9 cellular contexts compared by ENCODE assay signal in genomic region chr5:44774279-44774880, GRCh38. TPM values are rescaled to one million over a fixed set of nuclear protein-coding genes. Genes with fewer than 3 reads are reported as not detected.
DNase-seq lines count a peak whose midpoint lies in the region; ATAC-seq and TF ChIP-seq lines count a peak whose summit lies in the region.
"Had no signal": no experiment of that assay in that cellular context is flagged by ENCODE, and none has a peak within 500 bp of the region (broad histone marks: within the 10 kb centered on the region; RNA-seq: fewer than 3 reads in every experiment).

No MANE protein-coding gene starts in this region.

- no peak overlapping the region for H2AFZ ChIP-seq in fibroblast of lung (ENCODE audit: low read length)

- H3K27me3 Mint-ChIP-seq in CD4-positive, CD25-positive, alpha-beta regulatory T cell, result peaks cover 17% of the 10 kb centered on the region
- H3K27me3 Mint-ChIP-seq in activated T-helper 1 cell treated with anti-CD3 and anti-CD28 coated beads, Interleukin-12 subunit alpha, Interleukin-12 subunit beta, Interleukin-2, Interleukin-4 antibody, amounts not matched to agents 30 ng/mL and 10 ng/mL and 1 ng/mL, durations not matched to agents 14 hours and 24 hours and 36 hours (ENCODE audit: insufficient read depth), result no peaks in the 10 kb centered on the region

- no peak for ATAC-seq in CD4-positive, CD25-positive, alpha-beta regulatory T cell (ENCODE audit: low read depth in 2 of 2)
- peak; percentile 65 for ATAC-seq in GM19043 (IDR thresholded peaks at IDR 0.05; ENCODE audit: low read depth, unreplicated experiment)
- ATAC-seq: mucosa of descending colon had no signal

- in situ Hi-C loops in KBM-7 (cut with MboI; ENCODE audit: low pct_unique_long_range_greater_than_20kb, low sequenced_read_pairs), result no loop called here

- H3K9me3 Mint-ChIP-seq in CD4-positive, CD25-positive, alpha-beta regulatory T cell, result no peaks in the 10 kb centered on the region
- H3K9me3 Mint-ChIP-seq in activated T-helper 1 cell treated with anti-CD3 and anti-CD28 coated beads, Interleukin-12 subunit alpha, Interleukin-12 subunit beta, Interleukin-2, Interleukin-4 antibody, amounts not matched to agents 30 ng/mL and 10 ng/mL and 1 ng/mL, durations not matched to agents 14 hours and 24 hours and 36 hours, result no peaks in the 10 kb centered on the region

- H3K27ac Mint-ChIP-seq in CD4-positive, CD25-positive, alpha-beta regulatory T cell, result no peak overlapping the region
- no peak overlapping the region for H3K27ac Mint-ChIP-seq in activated T-helper 1 cell treated with anti-CD3 and anti-CD28 coated beads, Interleukin-12 subunit alpha, Interleukin-12 subunit beta, Interleukin-2, Interleukin-4 antibody, amounts not matched to agents 30 ng/mL and 10 ng/mL and 1 ng/mL, durations not matched to agents 14 hours and 24 hours and 36 hours

- no peaks in the 10 kb centered on the region for H3K36me3 ChIP-seq in CD4-positive, CD25-positive, alpha-beta regulatory T cell (ENCODE audit: control insufficient read depth, insufficient read depth, low read length)
- H3K36me3 ChIP-seq in fibroblast of lung (ENCODE audit: control insufficient read depth, insufficient read depth, low read length), result no peaks in the 10 kb centered on the region

- intact Hi-C loops in activated T-helper 1 cell treated with anti-CD3 and anti-CD28 coated beads, Interleukin-12 subunit alpha, Interleukin-12 subunit beta, Interleukin-2, Interleukin-4 antibody, amounts not matched to agents 30 ng/mL and 10 ng/mL and 1 ng/mL, durations not matched to agents 14 hours and 24 hours and 36 hours (cut with micrococcal nuclease), result loop anchor here (1.0 to 10.0 kb wide), 3 partner anchors 238 to 1140 kb away; no protein-coding TSS in a partner anchor

- no peaks in the 10 kb centered on the region for H3K4me1 ChIP-seq in CD4-positive, CD25-positive, alpha-beta regulatory T cell (ENCODE audit: control insufficient read depth, insufficient read depth, low read length, poor library complexity, severe bottlenecking)
- no peaks in the 10 kb centered on the region for H3K4me1 ChIP-seq in fibroblast of lung (ENCODE audit: control insufficient read depth, extremely low read depth, insufficient read depth, low read length)

- DNase-seq in CD4-positive, CD25-positive, alpha-beta regulatory T cell, result peak in 2 of 3 donors; percentile 28 to 38
- DNase-seq in KBM-7 (peak; percentile 71), RPMI8226 (peak; percentile 59), fibroblast of lung (ENCODE audit: low read depth in 2 of 2) (peak; percentile 56 to 85), renal cortical epithelial cell (ENCODE audit: low read depth) (peak; percentile 52)
- no peak for DNase-seq in activated T-helper 1 cell treated with anti-CD3 and anti-CD28 coated beads, Interleukin-12 subunit alpha, Interleukin-12 subunit beta, Interleukin-2, Interleukin-4 antibody, amounts not matched to agents 30 ng/mL and 10 ng/mL and 1 ng/mL, durations not matched to agents 14 hours and 24 hours and 36 hours (ENCODE audit: low spot score)
- DNase-seq in stimulated activated CD4-positive, alpha-beta T cell treated with anti-CD3 and anti-CD28 coated beads, Interleukin-4, amount 100 ng/mL, for 24 hours, result no peak

- H3K79me2 ChIP-seq in fibroblast of lung (ENCODE audit: control insufficient read depth, insufficient read depth, low read length), result no peaks in the 10 kb centered on the region

- H3K36me3 Mint-ChIP-seq in CD4-positive, CD25-positive, alpha-beta regulatory T cell, result no peaks in the 10 kb centered on the region
- H3K36me3 Mint-ChIP-seq in activated T-helper 1 cell treated with anti-CD3 and anti-CD28 coated beads, Interleukin-12 subunit alpha, Interleukin-12 subunit beta, Interleukin-2, Interleukin-4 antibody, amounts not matched to agents 30 ng/mL and 10 ng/mL and 1 ng/mL, durations not matched to agents 14 hours and 24 hours and 36 hours (ENCODE audit: low read depth), result no peaks in the 10 kb centered on the region

- H3K4me2 ChIP-seq in fibroblast of lung (ENCODE audit: extremely low read depth, insufficient read depth, low read length), result no peak overlapping the region

- no peaks in the 10 kb centered on the region for H3K27me3 ChIP-seq in CD4-positive, CD25-positive, alpha-beta regulatory T cell (ENCODE audit: control insufficient read depth, insufficient read depth, low read length)
- no peaks in the 10 kb centered on the region for H3K27me3 ChIP-seq in fibroblast of lung (ENCODE audit: control insufficient read depth, insufficient read depth, low read length)

- H3K4me3 ChIP-seq in CD4-positive, CD25-positive, alpha-beta regulatory T cell (ENCODE audit: low read depth, low read length), result no peak overlapping the region
- H3K4me3 ChIP-seq in fibroblast of lung (replicated peaks in 1 of 4; ENCODE audit: control extremely low read depth in 1 of 4, insufficient read depth in 1 of 4, low read depth in 3 of 4, low read length in 4 of 4), result no peak overlapping the region
- H3K4me3 ChIP-seq: mucosa of descending colon had no signal

- no peaks in the 10 kb centered on the region for H3K4me1 Mint-ChIP-seq in CD4-positive, CD25-positive, alpha-beta regulatory T cell
- H3K4me1 Mint-ChIP-seq in activated T-helper 1 cell treated with anti-CD3 and anti-CD28 coated beads, Interleukin-12 subunit alpha, Interleukin-12 subunit beta, Interleukin-2, Interleukin-4 antibody, amounts not matched to agents 30 ng/mL and 10 ng/mL and 1 ng/mL, durations not matched to agents 14 hours and 24 hours and 36 hours (ENCODE audit: low read depth), result no peaks in the 10 kb centered on the region

- H3K4me3 Mint-ChIP-seq in CD4-positive, CD25-positive, alpha-beta regulatory T cell, result no peak overlapping the region
- H3K4me3 Mint-ChIP-seq in activated T-helper 1 cell treated with anti-CD3 and anti-CD28 coated beads, Interleukin-12 subunit alpha, Interleukin-12 subunit beta, Interleukin-2, Interleukin-4 antibody, amounts not matched to agents 30 ng/mL and 10 ng/mL and 1 ng/mL, durations not matched to agents 14 hours and 24 hours and 36 hours, result no peak overlapping the region

- TF ChIP-seq CTCF in fibroblast of lung (conservative IDR thresholded peaks at IDR 0.05 in 1 of 2, IDR thresholded peaks at IDR 0.05 in 1 of 2; ENCODE audit: low read depth in 1 of 2, low read length in 2 of 2), result peak; percentile 31 to 50

- no peaks in the 10 kb centered on the region for H4K20me1 ChIP-seq in fibroblast of lung (ENCODE audit: control insufficient read depth, extremely low read depth, insufficient read depth, low read length)

- H3K9ac ChIP-seq in fibroblast of lung (ENCODE audit: insufficient read depth, low read length), result no peak overlapping the region

- H3K27ac ChIP-seq in CD4-positive, CD25-positive, alpha-beta regulatory T cell (ENCODE audit: insufficient read depth, low read length, poor library complexity, severe bottlenecking), result no peak overlapping the region
- no peak overlapping the region for H3K27ac ChIP-seq in fibroblast of lung (ENCODE audit: insufficient read depth, low read length)

- H3K9me3 ChIP-seq in CD4-positive, CD25-positive, alpha-beta regulatory T cell (ENCODE audit: control insufficient read depth in 2 of 2, low read length in 2 of 2), result no peaks in the 10 kb centered on the region
- no peaks in the 10 kb centered on the region for H3K9me3 ChIP-seq in fibroblast of lung (ENCODE audit: control insufficient read depth, insufficient read depth, low read depth, low read length)
- H3K9me3 ChIP-seq: mucosa of descending colon had no signal

RNA-seq across cellular contexts. Expression of gene MRPS30, which starts 34.4 kb away (rescaled TPM):
- 42.5 TPM for total RNA-seq in CD4-positive, CD25-positive, alpha-beta regulatory T cell
- 10 to 100 TPM; 64.7 to 75.4 (median 71.4) TPM for polyA plus RNA-seq in CD4-positive, CD25-positive, alpha-beta regulatory T cell
- total RNA-seq in fibroblast of lung, result 65.0 and 74.0 TPM in 2 replicates
- 25.1 and 28.2 TPM in 2 replicates for polyA plus RNA-seq in fibroblast of lung
- 16.7 and 23.6 TPM in 2 replicates for polyA plus RNA-seq in fibroblast of lung (2012)
- polyA minus RNA-seq in fibroblast of lung (ENCODE audit: low replicate concordance), result 9.6 and 13.8 TPM in 2 replicates
- 80.4 and 89.7 TPM in 2 replicates for total RNA-seq in renal cortical epithelial cell
- 62.9 and 63.5 TPM in 2 replicates for total RNA-seq in activated T-helper 1 cell treated with anti-CD3 and anti-CD28 coated beads, Interleukin-12 subunit alpha, Interleukin-12 subunit beta, Interleukin-2, Interleukin-4 antibody, amounts not matched to agents 30 ng/mL and 10 ng/mL and 1 ng/mL, durations not matched to agents 14 hours and 24 hours and 36 hours

Comparison
In these comparisons a context has a peak if more than half of its experiments do, and no peak if none do; other contexts are left out.
1. DNase-seq: peak in CD4-positive, CD25-positive, alpha-beta regulatory T cell (2 of 3), KBM-7 (single experiment), RPMI8226 (single experiment), fibroblast of lung (2 of 2) and renal cortical epithelial cell (single experiment); none in activated T-helper 1 cell treated with anti-CD3 and anti-CD28 coated beads, Interleukin-12 subunit alpha, Interleukin-12 subunit beta, Interleukin-2, Interleukin-4 antibody, amounts not matched to agents 30 ng/mL and 10 ng/mL and 1 ng/mL, durations not matched to agents 14 hours and 24 hours and 36 hours (single experiment) and stimulated activated CD4-positive, alpha-beta T cell treated with anti-CD3 and anti-CD28 coated beads, Interleukin-4, amount 100 ng/mL, for 24 hours (single experiment).